8 cellular contexts compared by ENCODE assay signal in genomic region chr11:76207642-76208378, GRCh38. TPM values are rescaled to one million over a fixed set of nuclear protein-coding genes. Genes with fewer than 3 reads are reported as not detected.
DNase-seq lines count a peak whose midpoint lies in the region; ATAC-seq and TF ChIP-seq lines count a peak whose summit lies in the region.

No MANE protein-coding gene starts in this region.

- intact Hi-C loops in left ventricle myocardium inferior (cut with micrococcal nuclease) (loop anchor here (2.0 kb wide), 1 partner anchor 111 kb away; no protein-coding TSS in a partner anchor), prostate gland (cut with DNase I) (loop anchor here (2.0 to 10.0 kb wide), 5 partner anchors 29 to 311 kb away; partner anchors contain the start of gene EMSY), upper lobe of right lung (cut with DNase I) (loop anchor here (5.0 kb wide), 1 partner anchor 109 kb away; no protein-coding TSS in a partner anchor)

- peak; percentile 43 for ATAC-seq in GM21423 (IDR thresholded peaks at IDR 0.05; ENCODE audit: unreplicated experiment)
- peak; percentile 87 for ATAC-seq in upper lobe of right lung

- DNase-seq in C1 segment of cervical spinal cord (lab: John Stamatoyannopoulos, UW): peak in 10 of 14 donors; percentile 8 to 65 (median 28)
- peak; percentile 68 for DNase-seq in NCI-H1105 treated with DMSO at 0.1 percent for 48 hours (lab: John Stamatoyannopoulos, UW)
- peak; percentile 80 for DNase-seq in SW480 (ENCODE audit: low spot score)
- DNase-seq in adipocyte (ENCODE audit: low read depth): peak; percentile 94
- DNase-seq in left ventricle myocardium inferior: peak; percentile 81
- DNase-seq in prostate gland (ENCODE audit: low spot score): peak; percentile 61
- peak; percentile 90 for DNase-seq in upper lobe of right lung

- no peak for TF ChIP-seq POLR2A in prostate gland (IDR thresholded peaks at IDR 0.05)

- H3K4me1 ChIP-seq in adipocyte (ENCODE audit: control insufficient read depth, insufficient read depth, low read length): peaks cover 23% of the 10 kb centered on the region
- H3K4me1 ChIP-seq in left ventricle myocardium inferior: peaks cover 60% of the 10 kb centered on the region
- H3K4me1 ChIP-seq in prostate gland (replicated peaks): peaks cover 12% of the 10 kb centered on the region
- peaks cover 27% of the 10 kb centered on the region for H3K4me1 ChIP-seq in upper lobe of right lung

- H3K4me3 ChIP-seq in adipocyte (ENCODE audit: low read length) (peak overlapping the region; percentile 82), left ventricle myocardium inferior (peak overlapping the region; percentile 70), prostate gland (peak overlapping the region; percentile 36 to 41), upper lobe of right lung (peak overlapping the region; percentile 63)

- H3K9ac ChIP-seq in adipocyte (ENCODE audit: low read length): peak overlapping the region; percentile 76

- no peaks in the 10 kb centered on the region for H3K9me3 ChIP-seq in adipocyte (ENCODE audit: control insufficient read depth, low read length)
- no peaks in the 10 kb centered on the region for H3K9me3 ChIP-seq in left ventricle myocardium inferior (replicated peaks)
- H3K9me3 ChIP-seq in prostate gland: no peaks in the 10 kb centered on the region
- H3K9me3 ChIP-seq in upper lobe of right lung: no peaks in the 10 kb centered on the region

- H3K27me3 ChIP-seq in adipocyte (replicated peaks; ENCODE audit: control insufficient read depth, insufficient read depth, low read length) (peaks cover 9% of the 10 kb centered on the region), left ventricle myocardium inferior (ENCODE audit: low read depth) (peaks cover 8% of the 10 kb centered on the region), prostate gland (replicated peaks; ENCODE audit: insufficient read depth) (no peaks in the 10 kb centered on the region), upper lobe of right lung (peaks cover 29% of the 10 kb centered on the region)

- WGBS in prostate gland: 2% methylated on average over 52 of the region's 54 CpGs

- H3K36me3 ChIP-seq in adipocyte (ENCODE audit: control insufficient read depth, insufficient read depth, low read length, severe bottlenecking) (no peaks in the 10 kb centered on the region), left ventricle myocardium inferior (no peaks in the 10 kb centered on the region), prostate gland (no peaks in the 10 kb centered on the region), upper lobe of right lung (no peaks in the 10 kb centered on the region)

- peak overlapping the region; percentile 75 for H3K27ac ChIP-seq in left ventricle myocardium inferior (replicated peaks)
- H3K27ac ChIP-seq in prostate gland: no peak overlapping the region
- H3K27ac ChIP-seq in upper lobe of right lung: no peak overlapping the region

- TF ChIP-seq CTCF in left ventricle myocardium inferior (IDR thresholded peaks at IDR 0.05; ENCODE audit: borderline replicate concordance): peak; percentile 99
- peak; percentile 89 to 97 (median 92) for TF ChIP-seq CTCF in prostate gland (IDR thresholded peaks at IDR 0.05)
- peak; percentile 98 for TF ChIP-seq CTCF in upper lobe of right lung (IDR thresholded peaks at IDR 0.05)

RNA-seq across cellular contexts. Expression of gene WNT11, which starts 1.5 kb away (rescaled TPM):
- total RNA-seq in left ventricle myocardium inferior (22.7 TPM), prostate gland (1 to 10 TPM; 4.1 to 9.3 TPM), upper lobe of right lung (8.7 TPM)

Comparison
In these comparisons a context has a peak if more than half of its experiments do, and no peak if none do; other contexts are left out.
1. DNase-seq: peak in every context shown above with its lines; median percentile 94 in adipocyte; 90 in upper lobe of right lung; 81 in left ventricle myocardium inferior; 80 in SW480; 68 in NCI-H1105 treated with DMSO at 0.1 percent for 48 hours; 61 in prostate gland; 28 in C1 segment of cervical spinal cord.